Comparison of ENCODE assay signal across 7 cellular contexts in genomic region chr12:51591020-51591901, GRCh38. TPM values are rescaled to one million over a fixed set of nuclear protein-coding genes. Genes with fewer than 3 reads are reported as not detected.
DNase-seq lines count a peak whose midpoint lies in the region; ATAC-seq, FAIRE-seq and TF ChIP-seq lines count a peak whose summit lies in the region.

TSS of gene SCN8A (plus strand) at chr12:51591233. CDS start at chr12:51662818, 71,585 bp downstream.

- peak within 1 kb of the TSS; percentile 92 for H3K4ac ChIP-seq in IMR-90 (ENCODE audit: low read depth, low read length)

- peaks cover 4% of the 10 kb centered on the region; the same call in 1 of the 2 replicates for H3K9me1 ChIP-seq in IMR-90 (ENCODE audit: insufficient read depth, low read length)

- intact Hi-C loops in IMR-90 (cut with micrococcal nuclease), result loop anchor here (2.0 to 5.0 kb wide), 2 partner anchors 166 to 221 kb away; partner anchors contain the start of gene SLC4A8

- H2BK15ac ChIP-seq in IMR-90 (ENCODE audit: low read depth, low read length), result no peak within 1 kb of the TSS; the same call in 2 of the 3 replicates

- peak within 1 kb of the TSS; percentile 67; the same call in 1 of the 2 replicates for H4K5ac ChIP-seq in IMR-90 (ENCODE audit: low read depth, low read length)

- peak within 1 kb of the TSS; percentile 68 for H3K27ac ChIP-seq in IMR-90 (ENCODE audit: insufficient read depth, low read length)

- H3K14ac ChIP-seq in IMR-90 (replicated peaks; ENCODE audit: low read depth, low read length), result peak within 1 kb of the TSS; percentile 89

- H3K4me2 ChIP-seq in IMR-90 (ENCODE audit: low read depth, low read length) (peak within 1 kb of the TSS; percentile 96), skeletal muscle satellite cell (ENCODE audit: low read length) (peak within 1 kb of the TSS; percentile 98)

- H3K18ac ChIP-seq in IMR-90 (ENCODE audit: low read depth, low read length), result peak within 1 kb of the TSS; percentile 46

- 1% methylated on average over 33 of the region's 90 CpGs; no CpG with 5 or more reads in 1 of the 2 experiments for WGBS in IMR-90 (ENCODE audit: extremely low coverage in 2 of 2, insufficient read length in 1 of 2), 2 experiments

- peak within 1 kb of the TSS; percentile 54 for H3K9ac ChIP-seq in IMR-90 (ENCODE audit: low read depth, low read length)
- H3K9ac ChIP-seq in skeletal muscle satellite cell (ENCODE audit: low read depth, low read length), result peak within 1 kb of the TSS; percentile 94

- no peak; the same call in 1 of the 2 replicates for TF ChIP-seq RAD21 in IMR-90 (IDR thresholded peaks at IDR 0.05; ENCODE audit: low read length)

- dilution Hi-C loops in IMR-90 (cut with HindIII; ENCODE audit: low sequenced_read_pairs, unreplicated experiment), result no loop called here

- FAIRE-seq in GM12891 (lab: Jason Lieb, UNC), result no peak

- DNase-seq in GM12891 (ENCODE audit: insufficient read length, low spot score), result peak; percentile 49
- DNase-seq in IMR-90, result peak; percentile 56
- peak in 4 of 5 donors; percentile 19 to 53 (median 27) for DNase-seq in T-helper 1 cell
- peak; percentile 72 for DNase-seq in astrocyte of the hippocampus (ENCODE audit: low read depth, low spot score)

- peak within 1 kb of the TSS; percentile 36 to 70; a peak in 2 of 4 replicates for H4K8ac ChIP-seq in IMR-90 (ENCODE audit: low read depth in 2 of 2, low read length in 2 of 2)

- peaks cover 5 to 50% of the 10 kb centered on the region in 2 experiments; a peak in 3 of 4 replicates for H3K79me1 ChIP-seq in IMR-90 (ENCODE audit: low read depth in 1 of 2, low read length in 2 of 2)

- TF ChIP-seq POLR2A in GM12891 (IDR thresholded peaks at IDR 0.05; ENCODE audit: low read depth, low read length) (no peak), IMR-90 (IDR thresholded peaks at IDR 0.05; ENCODE audit: low read depth, low read length) (no peak)

- H2BK20ac ChIP-seq in IMR-90 (ENCODE audit: low read depth, low read length), result peak within 1 kb of the TSS; percentile 93

- H4K20me1 ChIP-seq in IMR-90 (ENCODE audit: insufficient read depth, low read length), result peaks cover 33% of the 10 kb centered on the region; the same call in 1 of the 2 replicates

- in situ Hi-C loops in IMR-90 (cut with MboI; ENCODE audit: low sequenced_read_pairs), result no loop called here

- peak within 1 kb of the TSS; percentile 69 for H3K4me3 ChIP-seq in IMR-90 (ENCODE audit: insufficient read depth, low read depth, low read length)
- H3K4me3 ChIP-seq in iPS-11a (ENCODE audit: low read depth, low read length), result peak within 1 kb of the TSS; percentile 94
- H3K4me3 ChIP-seq in skeletal muscle satellite cell (ENCODE audit: low read length), result peak within 1 kb of the TSS; percentile 96

- CTCF ChIA-PET in IMR-90 (lab: Yijun Ruan, JAX), result no interaction called here

- peak within 1 kb of the TSS; percentile 88 for H3K23ac ChIP-seq in IMR-90 (ENCODE audit: low read depth, low read length)

- peak within 1 kb of the TSS; percentile 88 for H4K91ac ChIP-seq in IMR-90 (ENCODE audit: insufficient read depth, low read depth, low read length)

- H3K4me1 ChIP-seq in IMR-90 (ENCODE audit: control insufficient read depth, insufficient read depth, low read length) (no peaks in the 10 kb centered on the region; the same call in 1 of the 2 replicates), skeletal muscle satellite cell (ENCODE audit: control insufficient read depth, insufficient read depth, low read length) (peaks cover 12% of the 10 kb centered on the region)

- POLR2A ChIA-PET in IMR-90 (lab: Charles Lee; ENCODE audit: unreplicated experiment), result no interaction called here

- TF ChIP-seq CTCF in IMR-90 (conservative IDR thresholded peaks at IDR 0.05; ENCODE audit: low read depth, low read length), result no peak

- H2BK5ac ChIP-seq in IMR-90 (ENCODE audit: low read depth, low read length, poor library complexity, severe bottlenecking), result peak within 1 kb of the TSS; percentile 71

- peak within 1 kb of the TSS; percentile 94 for H2AK5ac ChIP-seq in IMR-90 (ENCODE audit: low read depth, low read length)

- H3K36me3 ChIP-seq in IMR-90 (ENCODE audit: control insufficient read depth, insufficient read depth, low read length) (no peaks in the 10 kb centered on the region), skeletal muscle satellite cell (ENCODE audit: insufficient read depth, low read length) (no peaks in the 10 kb centered on the region)

- BruUV-seq in IMR-90 (replicated peaks; lab: Mats Ljungman, UMichigan), result no TSS peak

- peak within 1 kb of the TSS; percentile 98 for H2AK9ac ChIP-seq in IMR-90 (replicated peaks; ENCODE audit: low read depth, low read length, poor library complexity)

- H2AFZ ChIP-seq in IMR-90 (replicated peaks; ENCODE audit: low read length, poor library complexity), result peak within 1 kb of the TSS; percentile 95

- H2BK120ac ChIP-seq in IMR-90 (ENCODE audit: low read depth, low read length), result peak within 1 kb of the TSS; percentile 93

- ATAC-seq in IMR-90 (ENCODE audit: low read depth), result peak; percentile 81
- ATAC-seq in HG03460 (IDR thresholded peaks at IDR 0.05; ENCODE audit: unreplicated experiment), result no peak

- peak within 1 kb of the TSS; percentile 62; the same call in 1 of the 2 replicates for H3K56ac ChIP-seq in IMR-90 (ENCODE audit: extremely low read depth, insufficient read depth, low read length)

- H3K27me3 ChIP-seq in IMR-90 (ENCODE audit: control insufficient read depth, insufficient read depth, low read length) (no peaks in the 10 kb centered on the region), skeletal muscle satellite cell (ENCODE audit: control insufficient read depth, insufficient read depth, low read length) (no peaks in the 10 kb centered on the region)

- H3K9me3 ChIP-seq in IMR-90 (ENCODE audit: control insufficient read depth, insufficient read depth, low read length) (no peaks in the 10 kb centered on the region), skeletal muscle satellite cell (replicated peaks; ENCODE audit: low read length) (no peaks in the 10 kb centered on the region)

TF ChIP-seq in GM12891, 5 proteins besides CTCF, POLR2A, EP300 and RAD21:
- TF ChIP-seq SPI1 (IDR thresholded peaks at IDR 0.05; ENCODE audit: low read depth, low read length) (no peak), PAX5 (IDR thresholded peaks at IDR 0.05; ENCODE audit: insufficient read depth, low read length, severe bottlenecking) (no peak), POU2F2 (IDR thresholded peaks at IDR 0.05; ENCODE audit: low read depth, low read length) (no peak), POLR2AphosphoS5 (IDR thresholded peaks at IDR 0.05; ENCODE audit: low read depth, low read length) (no peak), TAF1 (IDR thresholded peaks at IDR 0.05; ENCODE audit: low read depth, low read length) (no peak)
TF ChIP-seq in GM12891: peak in this region for 0.

TF ChIP-seq in IMR-90, 13 proteins besides CTCF, POLR2A, EP300 and RAD21:
- TF ChIP-seq SMC3 (IDR thresholded peaks at IDR 0.05; ENCODE audit: low read depth, low read length) (no peak), USF2 (IDR thresholded peaks at IDR 0.05; ENCODE audit: low read depth, low read length) (no peak)

RNA-seq across cellular contexts. Expression of gene SCN8A, which starts in this region (rescaled TPM):
- polyA plus RNA-seq in GM12891 (2012; ENCODE audit: low read depth, missing spikeins), result 0.10 TPM
- total RNA-seq in IMR-90 (2012; rRNA removed), result 14.7 and 19.7 TPM in 2 replicates
- 6.1 and 6.9 TPM in 2 replicates for polyA plus RNA-seq in IMR-90 (2012; rRNA removed)
- polyA plus RNA-seq in IMR-90 (2012; cell fraction: cytosol; rRNA removed), result 2.1 and 2.6 TPM in 2 replicates
- 16.1 and 41.1 TPM in 2 replicates for polyA plus RNA-seq in IMR-90 (2012; cell fraction: nucleus; rRNA removed; ENCODE audit: low replicate concordance)
- total RNA-seq in skeletal muscle satellite cell (2012; rRNA removed), result 2.5 and 6.6 TPM in 2 replicates
